ENCODE assay signal across 17 cellular contexts in the genomic region with DNA sequence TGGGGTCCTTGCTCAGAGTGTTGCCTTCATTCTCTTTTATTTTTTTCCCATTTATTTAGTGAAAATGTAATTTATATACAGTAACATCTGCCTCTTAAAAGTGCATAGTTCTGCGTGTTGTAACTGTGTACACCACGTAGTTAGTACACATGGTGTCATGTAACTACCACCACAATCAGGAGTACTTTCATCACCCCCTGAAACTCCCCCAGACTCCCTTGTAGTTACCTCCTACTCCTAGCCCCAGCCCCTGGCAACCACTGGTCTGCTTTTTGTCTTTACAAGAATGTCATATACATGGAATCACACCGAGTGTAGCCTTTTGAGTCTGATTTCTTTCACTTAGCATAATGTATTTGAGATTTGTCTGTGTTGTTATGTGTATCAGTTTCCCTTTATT.
"Had no signal": no experiment of that assay in that cellular context is flagged by ENCODE, and none has a peak within 500 bp of the region (broad histone marks: within the 10 kb centered on the region; RNA-seq: fewer than 3 reads in every experiment).

No MANE protein-coding gene starts in this region.

- H3K27me3 ChIP-seq: ascending aorta, cardiac muscle cell, colonic mucosa, upper lobe of left lung had no signal

- H3K27ac Mint-ChIP-seq: activated naive CD8-positive, alpha-beta T cell treated with anti-CD3 and anti-CD28 coated beads for 36 hours; activated T-helper 2 cell treated with anti-CD3 and anti-CD28 coated beads, Interferon-gamma antibody, Interleukin-2, Interleukin-4, amounts not matched to agents 10 μg/mL and 5 μg/mL and 100 μg/mL, durations not matched to agents 14 hours and 24 hours and 36 hours had no signal

- H3K36me3 Mint-ChIP-seq: stimulated activated effector memory CD8-positive, alpha-beta T cell treated with anti-CD3 and anti-CD28 coated beads, Interleukin-12 subunit alpha, Interleukin-12 subunit beta, amount 100 ng/mL, for 72 hours had no signal

- H3K27ac ChIP-seq: cardiac muscle cell, colonic mucosa had no signal

- ATAC-seq: left cardiac atrium; right cardiac atrium; stimulated activated effector memory CD8-positive, alpha-beta T cell treated with anti-CD3 and anti-CD28 coated beads, Interleukin-12 subunit alpha, Interleukin-12 subunit beta, amount 100 ng/mL, for 72 hours had no signal

- H3K27me3 Mint-ChIP-seq: activated naive CD8-positive, alpha-beta T cell treated with anti-CD3 and anti-CD28 coated beads for 36 hours had no signal

- H3K9me3 ChIP-seq: ascending aorta, colonic mucosa, upper lobe of left lung had no signal

- H3K4me3 Mint-ChIP-seq: activated naive CD8-positive, alpha-beta T cell treated with anti-CD3 and anti-CD28 coated beads for 36 hours; stimulated activated effector memory CD8-positive, alpha-beta T cell treated with anti-CD3 and anti-CD28 coated beads, Interleukin-12 subunit alpha, Interleukin-12 subunit beta, amount 100 ng/mL, for 72 hours had no signal

- H3K4me1 ChIP-seq: colonic mucosa had no signal

- H3K36me3 ChIP-seq: ascending aorta, cardiac muscle cell, colonic mucosa had no signal

- DNase-seq: activated CD4-positive, alpha-beta T cell treated with anti-CD3 and anti-CD28 coated beads, Interleukin-2, amount 50 U/mL, for 1 hour; activated naive CD8-positive, alpha-beta T cell treated with anti-CD3 and anti-CD28 coated beads for 36 hours; activated T-cell treated with anti-CD3 and anti-CD28 coated beads for 4 hours; colonic mucosa; effector CD4-positive, alpha-beta T cell; hippocampal formation; left cardiac atrium; mammary epithelial cell; nucleus accumbens; SIG-M5; upper lobe of left lung had no signal

- H3K9me3 Mint-ChIP-seq: activated naive CD8-positive, alpha-beta T cell treated with anti-CD3 and anti-CD28 coated beads for 36 hours; activated T-helper 2 cell treated with anti-CD3 and anti-CD28 coated beads, Interferon-gamma antibody, Interleukin-2, Interleukin-4, amounts not matched to agents 10 μg/mL and 5 μg/mL and 100 μg/mL, durations not matched to agents 14 hours and 24 hours and 36 hours; stimulated activated effector memory CD8-positive, alpha-beta T cell treated with anti-CD3 and anti-CD28 coated beads, Interleukin-12 subunit alpha, Interleukin-12 subunit beta, amount 100 ng/mL, for 72 hours had no signal

- H3K4me3 ChIP-seq: ascending aorta, cardiac muscle cell, colonic mucosa, smooth muscle cell, upper lobe of left lung had no signal
